ENCODE assay signal across 25 cellular contexts in genomic region chr15:42805266-42805665, GRCh38.
"Had no signal": no experiment of that assay in that cellular context is flagged by ENCODE, and none has a peak within 500 bp of the region (broad histone marks: within the 10 kb centered on the region; RNA-seq: fewer than 3 reads in every experiment).

No MANE protein-coding gene starts in this region.

- H3K27me3 Mint-ChIP-seq: naive thymus-derived CD8-positive, alpha-beta T cell; stimulated activated memory B cell treated with anti-CD40 and anti-IgM and Interleukin-4, amounts not matched to agents 10 μg/mL and 1 μg/mL and 100 μg/mL, for 72 hours; stimulated activated naive CD8-positive, alpha-beta T cell treated with anti-CD3 and anti-CD28 coated beads, Interleukin-15, amount 100 ng/mL, for 72 hours had no signal

- H3K4me2 ChIP-seq: smooth muscle cell had no signal

- H3K4me3 ChIP-seq: left lung, lower lobe of right lung, pancreas, right atrium auricular region, right lobe of liver, smooth muscle cell, transverse colon, upper lobe of left lung, vagina had no signal

- H3K36me3 ChIP-seq: transverse colon had no signal

- H3K4me3 Mint-ChIP-seq: immature natural killer cell; naive thymus-derived CD8-positive, alpha-beta T cell; stimulated activated memory B cell treated with anti-CD40 and anti-IgM and Interleukin-4, amounts not matched to agents 10 μg/mL and 1 μg/mL and 100 μg/mL, for 72 hours; stimulated activated naive CD8-positive, alpha-beta T cell treated with anti-CD3 and anti-CD28 coated beads, Interleukin-15, amount 100 ng/mL, for 72 hours had no signal

- H3K9me3 Mint-ChIP-seq: immature natural killer cell; naive thymus-derived CD8-positive, alpha-beta T cell; stimulated activated memory B cell treated with anti-CD40 and anti-IgM and Interleukin-4, amounts not matched to agents 10 μg/mL and 1 μg/mL and 100 μg/mL, for 72 hours; stimulated activated naive CD8-positive, alpha-beta T cell treated with anti-CD3 and anti-CD28 coated beads, Interleukin-15, amount 100 ng/mL, for 72 hours had no signal

- DNase-seq: hypothalamus; immature natural killer cell; kidney; left colon; left lung; lower lobe of right lung; mammary epithelial cell; naive thymus-derived CD8-positive, alpha-beta T cell; nucleus accumbens; pancreas; posterior cingulate gyrus; right lobe of liver; stimulated activated CD4-positive, alpha-beta T cell treated with anti-CD3 and anti-CD28 coated beads, Interleukin-1b, Interleukin-23, amount 100 ng/mL, for 48 hours; stimulated activated CD4-positive, alpha-beta T cell treated with anti-CD3 and anti-CD28 coated beads, Interleukin-2, amount 100 ng/mL, for 48 hours; stimulated activated CD4-positive, alpha-beta T cell treated with anti-CD3 and anti-CD28 coated beads, Interleukin-4, amount 100 ng/mL, for 4 hours; stimulated activated CD8-positive, alpha-beta memory T cell treated with anti-CD3 and anti-CD28 coated beads, Interleukin-4, amount 100 ng/mL, for 48 hours; stimulated activated naive CD4-positive, alpha-beta T cell treated with Interleukin-2 at 50 U/mL for 16 hours; stimulated activated naive CD8-positive, alpha-beta T cell treated with anti-CD3 and anti-CD28 coated beads, Interleukin-15, amount 100 ng/mL, for 72 hours; substantia nigra; transverse colon; upper lobe of left lung had no signal

- H3K4me1 Mint-ChIP-seq: immature natural killer cell; naive thymus-derived CD8-positive, alpha-beta T cell; stimulated activated memory B cell treated with anti-CD40 and anti-IgM and Interleukin-4, amounts not matched to agents 10 μg/mL and 1 μg/mL and 100 μg/mL, for 72 hours; stimulated activated naive CD8-positive, alpha-beta T cell treated with anti-CD3 and anti-CD28 coated beads, Interleukin-15, amount 100 ng/mL, for 72 hours had no signal

- H3K27ac ChIP-seq: left lung, lower lobe of right lung, pancreas, right atrium auricular region, right lobe of liver, transverse colon, upper lobe of left lung, vagina had no signal

- H3K9me3 ChIP-seq: left lung, lower lobe of right lung, pancreas, right atrium auricular region, right lobe of liver, transverse colon, upper lobe of left lung, vagina had no signal

- H3K27me3 ChIP-seq: left lung, pancreas, right atrium auricular region, right lobe of liver, transverse colon, upper lobe of left lung, vagina had no signal

- H3K4me1 ChIP-seq: left lung, lower lobe of right lung, pancreas, right atrium auricular region, right lobe of liver, transverse colon, upper lobe of left lung, vagina had no signal

- H3K27ac Mint-ChIP-seq: immature natural killer cell; stimulated activated memory B cell treated with anti-CD40 and anti-IgM and Interleukin-4, amounts not matched to agents 10 μg/mL and 1 μg/mL and 100 μg/mL, for 72 hours had no signal

- ATAC-seq: left lung; lower lobe of right lung; naive thymus-derived CD8-positive, alpha-beta T cell; pancreas; right lobe of liver; stimulated activated memory B cell treated with anti-CD40 and anti-IgM and Interleukin-4, amounts not matched to agents 10 μg/mL and 1 μg/mL and 100 μg/mL, for 72 hours; stimulated activated naive CD8-positive, alpha-beta T cell treated with anti-CD3 and anti-CD28 coated beads, Interleukin-15, amount 100 ng/mL, for 72 hours had no signal
